Comparison of ENCODE assay signal across 23 cellular contexts in the genomic region with DNA sequence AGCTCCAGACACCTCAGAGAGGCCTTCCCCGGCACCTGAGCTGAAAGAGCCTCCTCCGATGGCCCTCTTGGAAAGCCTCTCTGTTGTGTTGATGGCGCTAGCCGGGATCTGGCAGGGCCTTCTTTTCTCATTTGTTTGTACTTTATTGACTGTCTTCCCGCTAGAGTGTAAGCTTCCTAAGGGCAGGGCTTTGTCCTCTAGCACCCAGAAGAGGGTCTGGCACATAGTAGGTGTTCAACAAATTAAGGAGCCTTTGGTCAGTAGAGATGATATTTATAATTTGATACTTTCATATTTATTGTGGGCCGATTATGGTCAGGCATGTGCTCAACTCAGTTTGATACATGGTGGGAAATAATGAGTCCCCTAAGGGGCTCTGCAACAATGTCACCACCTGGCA. TPM values are rescaled to one million over a fixed set of nuclear protein-coding genes. Genes with fewer than 3 reads are reported as not detected.
DNase-seq lines count a peak whose midpoint lies in the region; ATAC-seq, FAIRE-seq and TF ChIP-seq lines count a peak whose summit lies in the region.
"Had no signal": no experiment of that assay in that cellular context is flagged by ENCODE, and none has a peak within 500 bp of the region (broad histone marks: within the 10 kb centered on the region; RNA-seq: fewer than 3 reads in every experiment).

No MANE protein-coding gene starts in this region.

- no peaks in the 10 kb centered on the region for H3K27me3 ChIP-seq in heart right ventricle
- no peaks in the 10 kb centered on the region for H3K27me3 ChIP-seq in K562 (ENCODE audit: control insufficient read depth in 2 of 2, insufficient read depth in 2 of 2, low read length in 2 of 2)
- no peaks in the 10 kb centered on the region for H3K27me3 ChIP-seq in neuronal stem cell (ENCODE audit: control insufficient read depth in 3 of 3, insufficient read depth in 3 of 3, low read depth in 1 of 3, low read length in 3 of 3)
- H3K27me3 ChIP-seq: BE2C; BLaER1 treated with 17β-estradiol and CSF1 and Interleukin-3, amounts not matched to agents 10 nM and 100 nM had no signal

- H3K9me1 ChIP-seq in K562 (ENCODE audit: control insufficient read depth, insufficient read depth, low read length), result peaks cover 4% of the 10 kb centered on the region

- H2BK5ac ChIP-seq in neuronal stem cell (ENCODE audit: low read length), result no peak overlapping the region

- peak; percentile 13 for DNase-seq in Right ventricle myocardium inferior (ENCODE audit: missing footprints)
- no peak for DNase-seq in heart right ventricle
- DNase-seq in K562 (ENCODE audit: extremely low read depth in 1 of 4, low spot score in 3 of 4), result no peak
- DNase-seq in neuronal stem cell (ENCODE audit: low spot score), result no peak
- DNase-seq in GM12891 (ENCODE audit: insufficient read length, low spot score), result no peak
- no peak for DNase-seq in head of caudate nucleus
- DNase-seq: 8988T; ACHN; AML-193; BE2C; Caco-2; CD4-positive, alpha-beta memory T cell; DMS153; EL; GDM1; HFFc6 had no signal

- H2AFZ ChIP-seq in K562 (ENCODE audit: low read depth, low read length) (no peak overlapping the region), neuronal stem cell (ENCODE audit: low read length) (no peak overlapping the region)
- H2AFZ ChIP-seq: GM23338 had no signal

- 95 to 97% methylated on average over 6 of the region's 6 CpGs for WGBS in heart right ventricle, 2 donors
- 90% methylated on average over 6 of the region's 6 CpGs for WGBS in K562 (ENCODE audit: insufficient coverage, low coverage, missing lambda C conversion rate)
- no CpG with 5 or more reads among the region's 6 CpGs for WGBS in neuronal stem cell (ENCODE audit: extremely low coverage in 2 of 2, insufficient read length in 2 of 2, insufficient replicate concordance in 1 of 2), 2 donors

- H3K79me2 ChIP-seq in K562 (ENCODE audit: control insufficient read depth, insufficient read depth, low read length), result peaks cover 25% of the 10 kb centered on the region

- TF ChIP-seq EP300 in K562 (IDR thresholded peaks at IDR 0.05; ENCODE audit: low read length), result no peak

- H4K91ac ChIP-seq in neuronal stem cell (ENCODE audit: low read depth, low read length, poor library complexity), result no peak overlapping the region

- H2AK5ac ChIP-seq in neuronal stem cell (ENCODE audit: low read depth, low read length), result no peak overlapping the region

- H3K4me3 ChIP-seq in heart right ventricle (no peak overlapping the region), K562 (no peak overlapping the region), neuronal stem cell (ENCODE audit: low read length in 2 of 2) (no peak overlapping the region)
- H3K4me3 ChIP-seq: A549; BLaER1 treated with 17β-estradiol and CSF1 and Interleukin-3, amounts not matched to agents 10 nM and 100 nM; GM12878; GM23338; HAP-1 had no signal

- POLR2A ChIA-PET in K562 (lab: Yijun Ruan, JAX), result interaction anchor here (0.7 to 1.1 kb wide), 2 partner anchors 21 to 23 kb away, joined by 3 to 5 read pairs; partner anchors contain the start of genes BATF2 and SAC3D1

- no peak overlapping the region for H3K4ac ChIP-seq in neuronal stem cell (ENCODE audit: low read length)

- no peak for FAIRE-seq in K562 (lab: Jason Lieb, UNC)
- no peak for FAIRE-seq in GM12891 (lab: Jason Lieb, UNC)
- FAIRE-seq: A549, GM12878, GM18507 had no signal

- no peak overlapping the region for H2BK15ac ChIP-seq in neuronal stem cell (ENCODE audit: low read length)

- H2BK12ac ChIP-seq in neuronal stem cell (ENCODE audit: low read length), result no peak overlapping the region

- no peaks in the 10 kb centered on the region for H3K9me3 ChIP-seq in heart right ventricle
- H3K9me3 ChIP-seq in K562 (replicated peaks; ENCODE audit: control insufficient read depth, insufficient read depth, low read depth, low read length), result no peaks in the 10 kb centered on the region; the same call in 1 of the 2 replicates
- peaks cover 0 to 8% of the 10 kb centered on the region in 2 donors for H3K9me3 ChIP-seq in neuronal stem cell (replicated peaks in 1 of 2; ENCODE audit: control insufficient read depth in 2 of 2, insufficient read depth in 1 of 2, low read depth in 1 of 2, low read length in 2 of 2)
- H3K9me3 ChIP-seq: A549; BE2C; BLaER1 treated with 17β-estradiol and CSF1 and Interleukin-3, amounts not matched to agents 10 nM and 100 nM; Caco-2; HAP-1 had no signal

- peak overlapping the region; percentile 12 for H3K14ac ChIP-seq in neuronal stem cell (ENCODE audit: low read length)

- CTCF ChIA-PET in K562 (lab: Yijun Ruan, JAX; ENCODE audit: low intra/inter-chr PET ratio), result no interaction called here

- BruUV-seq in K562 (replicated peaks; lab: Mats Ljungman, UMichigan), result no TSS peak

- no peak for TF ChIP-seq RAD21 in K562 (CRISPR knock-in tag; conservative IDR thresholded peaks at IDR 0.05 in 1 of 2, IDR thresholded peaks at IDR 0.05 in 1 of 2)

- no peak overlapping the region for H3K18ac ChIP-seq in neuronal stem cell (ENCODE audit: low read length)

- H2BK120ac ChIP-seq in neuronal stem cell (ENCODE audit: low read depth, low read length), result no peak overlapping the region

- H4K8ac ChIP-seq in neuronal stem cell (ENCODE audit: low read depth, low read length), result no peak overlapping the region

- no peak overlapping the region for H3K9ac ChIP-seq in K562 (ENCODE audit: insufficient read depth in 1 of 2, low read depth in 2 of 2, low read length in 2 of 2)
- no peak overlapping the region for H3K9ac ChIP-seq in neuronal stem cell (ENCODE audit: low read depth, low read length, poor library complexity)

- ATAC-seq in Right ventricle myocardium inferior (no peak), heart right ventricle (no peak), K562 (no peak)
- ATAC-seq: A549, GM12878, GM23338 had no signal

- H3K4me1 ChIP-seq in heart right ventricle (peaks cover 11 to 33% (median 17%) of the 10 kb centered on the region in 9 donors), K562 (replicated peaks in 1 of 2; ENCODE audit: control insufficient read depth in 2 of 2, insufficient read depth in 2 of 2, low read length in 2 of 2) (peaks cover 10 to 49% of the 10 kb centered on the region in 2 experiments; a peak in 4 of 5 replicates), neuronal stem cell (ENCODE audit: control insufficient read depth in 2 of 2, insufficient read depth in 1 of 2, low read depth in 1 of 2, low read length in 2 of 2) (peaks cover 0 to 2% of the 10 kb centered on the region in 2 donors)
- H3K4me1 ChIP-seq: BE2C had no signal

- no peak overlapping the region for H3K4me2 ChIP-seq in K562 (ENCODE audit: insufficient read depth, low read length)
- no peak overlapping the region for H3K4me2 ChIP-seq in neuronal stem cell (ENCODE audit: insufficient read depth, low read length, poor library complexity, severe bottlenecking)
- H3K4me2 ChIP-seq: A549, GM23338 had no signal

- TF ChIP-seq CTCF in heart right ventricle (IDR thresholded peaks at IDR 0.05) (no peak), K562 (IDR thresholded peaks at IDR 0.05 in 2 of 3, conservative IDR thresholded peaks at IDR 0.05 in 1 of 3; ENCODE audit: insufficient read depth in 2 of 3, low read depth in 1 of 3, low read length in 3 of 3) (no peak)

- H3K36me3 ChIP-seq in heart right ventricle, result peaks cover 0 to 56% (median 6%) of the 10 kb centered on the region in 9 donors
- peaks cover 42% of the 10 kb centered on the region; the same call in 2 of the 3 replicates for H3K36me3 ChIP-seq in K562 (ENCODE audit: control insufficient read depth, insufficient read depth, low read length)
- H3K36me3 ChIP-seq in neuronal stem cell (replicated peaks in 1 of 2; ENCODE audit: control insufficient read depth in 2 of 2, insufficient read depth in 2 of 2, low read length in 2 of 2), result peaks cover 38 to 48% of the 10 kb centered on the region in 2 donors

- H4K20me1 ChIP-seq in K562 (replicated peaks; ENCODE audit: control insufficient read depth, insufficient read depth, low read length), result no peaks in the 10 kb centered on the region

- in situ Hi-C loops in K562 (cut with MboI), result no loop called here

- TF ChIP-seq POLR2A in K562 (conservative IDR thresholded peaks at IDR 0.05), result no peak
- TF ChIP-seq POLR2A in GM12891 (IDR thresholded peaks at IDR 0.05; ENCODE audit: low read depth, low read length), result no peak

- H3K27ac ChIP-seq in heart right ventricle (no peak overlapping the region), K562 (ENCODE audit: extremely low read depth, low read depth, low read length) (no peak overlapping the region), neuronal stem cell (replicated peaks; ENCODE audit: low read length) (no peak overlapping the region)
- H3K27ac ChIP-seq: A549; BLaER1 treated with 17β-estradiol and CSF1 and Interleukin-3, amounts not matched to agents 10 nM and 100 nM had no signal

- no peak overlapping the region for H3K23ac ChIP-seq in neuronal stem cell (ENCODE audit: low read depth, low read length, poor library complexity)

- peaks cover 13% of the 10 kb centered on the region for H3K79me1 ChIP-seq in neuronal stem cell (ENCODE audit: low read depth, low read length)

- intact Hi-C loops in Right ventricle myocardium inferior (cut with DNase I), result no loop called here
- intact Hi-C loops in heart right ventricle (cut with DNase I), result loop anchor here in 4 of 10 donors (10.0 kb wide), 3 partner anchors 67 to 173 kb away; partner anchors contain the start of genes CDC42BPG (in 3 of the 4), CDCA5 (in 1 of the 4), TM7SF2 (in 1 of the 4) and ZFPL1 (in 1 of the 4)
- intact Hi-C loops in K562 (cut with micrococcal nuclease), result no loop called here
- intact Hi-C loops in head of caudate nucleus (cut with DNase I), result no loop called here

RNA-seq across cellular contexts. Expression of gene ARL2, which starts 4.0 kb away (rescaled TPM):
- total RNA-seq in Right ventricle myocardium inferior (131 TPM), heart right ventricle (100 to 1,000 TPM in 9 of 10 donors, 10 to 100 TPM in 1; 92.6 to 144 (median 117) TPM), K562 (2014; rRNA removed) (141 and 204 TPM in 2 replicates), K562 (2014; rRNA removed; fragmentation: Illumina TruSeq; extraction: Trizol) (39.9 and 48.4 TPM in 2 replicates), K562 (2015; rRNA removed; fragmentation: Illumina TruSeq; extraction: Trizol) (88.1 and 90.6 TPM in 2 replicates), K562 (2021) (101 and 112 TPM in 2 replicates)
- polyA plus RNA-seq in heart right ventricle (100 to 1,000 TPM; 115 to 157 TPM), K562 (2011; rRNA removed) (114 and 171 TPM in 2 replicates), K562 (2014; fragmentation: Illumina TruSeq; extraction: Trizol) (92.2 and 138 TPM in 2 replicates), K562 (2014; fragmentation: Nextera tagmentation; extraction: Ambion mirVana) (10 to 100 TPM in 1 of 2 experiments, 1 to 10 TPM in 1; 5.7 to 32.6 TPM), K562 (2014; rRNA removed) (154 and 169 TPM in 2 replicates)
- total RNA-seq in K562 (2011; cell fraction: chromatin; rRNA removed; ENCODE audit: low replicate concordance), result 9.7 and 25.1 TPM in 2 replicates
- total RNA-seq in K562 (2011; cell fraction: nucleolus; rRNA removed), result 32.9 and 34.2 TPM in 2 replicates
- total RNA-seq in K562 (2011; cell fraction: nucleoplasm; rRNA removed), result 26.7 and 29.8 TPM in 2 replicates
- 207 and 325 TPM in 2 replicates for polyA plus RNA-seq in K562 (2011; cell fraction: cytosol; rRNA removed)
- polyA plus RNA-seq in K562 (2011; cell fraction: nucleus; rRNA removed), result 69.0 and 81.0 TPM in 2 replicates
- 121 and 156 TPM in 2 replicates for polyA plus RNA-seq in K562 (2012)
- 33.6 and 35.6 TPM in 2 replicates for polyA minus RNA-seq in K562 (2011; rRNA and poly(A)+ RNA removed)
- 46.1 and 90.9 TPM in 2 replicates for polyA minus RNA-seq in K562 (2011; cell fraction: cytosol; rRNA and poly(A)+ RNA removed)
- 9.3 and 19.7 TPM in 2 replicates for polyA minus RNA-seq in K562 (2011; cell fraction: nucleus; rRNA and poly(A)+ RNA removed)
- polyA plus RNA-seq in neuronal stem cell (2013, experiment 1 of 2), result 238 TPM
- 230 TPM for polyA plus RNA-seq in neuronal stem cell (2013, experiment 2 of 2)
- polyA plus RNA-seq in GM12891 (2012; ENCODE audit: low read depth, missing spikeins), result 94.2 TPM

RNA-seq across cellular contexts. Expression of gene SNX15, which starts 9.3 kb away (rescaled TPM):
- total RNA-seq in Right ventricle myocardium inferior (18.3 TPM), heart right ventricle (10 to 100 TPM; 11.4 to 21.8 (median 15.2) TPM), K562 (2014; rRNA removed) (18.3 and 33.3 TPM in 2 replicates), K562 (2014; rRNA removed; fragmentation: Illumina TruSeq; extraction: Trizol) (6.9 and 8.3 TPM in 2 replicates), K562 (2015; rRNA removed; fragmentation: Illumina TruSeq; extraction: Trizol) (14.9 and 15.2 TPM in 2 replicates), K562 (2021) (21.3 and 27.8 TPM in 2 replicates)
- polyA plus RNA-seq in heart right ventricle (10 to 100 TPM; 14.7 to 23.2 TPM), K562 (2011; rRNA removed) (4.5 and 13.3 TPM in 2 replicates), K562 (2014; fragmentation: Illumina TruSeq; extraction: Trizol) (20.1 and 24.7 TPM in 2 replicates), K562 (2014; fragmentation: Nextera tagmentation; extraction: Ambion mirVana) (1 to 10 TPM; 1.8 to 2.8 TPM), K562 (2014; rRNA removed) (18.2 and 19.5 TPM in 2 replicates)
- total RNA-seq in K562 (2011; cell fraction: chromatin; rRNA removed; ENCODE audit: low replicate concordance), result 4.7 and 12.8 TPM in 2 replicates
- 7.2 and 8.0 TPM in 2 replicates for total RNA-seq in K562 (2011; cell fraction: nucleolus; rRNA removed)
- 6.2 and 10.2 TPM in 2 replicates for total RNA-seq in K562 (2011; cell fraction: nucleoplasm; rRNA removed)
- polyA plus RNA-seq in K562 (2011; cell fraction: cytosol; rRNA removed), result 14.2 and 17.5 TPM in 2 replicates
- 8.0 and 14.9 TPM in 2 replicates for polyA plus RNA-seq in K562 (2011; cell fraction: nucleus; rRNA removed)
- 20.3 and 31.1 TPM in 2 replicates for polyA plus RNA-seq in K562 (2012)
- 1.9 and 3.4 TPM in 2 replicates for polyA minus RNA-seq in K562 (2011; rRNA and poly(A)+ RNA removed)
- 12.6 and 14.8 TPM in 2 replicates for polyA minus RNA-seq in K562 (2011; cell fraction: cytosol; rRNA and poly(A)+ RNA removed)
- 2.3 and 4.2 TPM in 2 replicates for polyA minus RNA-seq in K562 (2011; cell fraction: nucleus; rRNA and poly(A)+ RNA removed)
- polyA plus RNA-seq in neuronal stem cell (2013, experiment 1 of 2), result 15.9 TPM
- polyA plus RNA-seq in neuronal stem cell (2013, experiment 2 of 2), result 17.1 TPM
- 11.5 TPM for polyA plus RNA-seq in GM12891 (2012; ENCODE audit: low read depth, missing spikeins)

RNA-seq across cellular contexts. Expression of gene BATF2, which starts 21.2 kb away (rescaled TPM):
- total RNA-seq in Right ventricle myocardium inferior, result 1.5 TPM
- 10 to 100 TPM in 1 of 10 donors, 1 to 10 TPM in 8, under 1 TPM in 1; 0.66 to 31.8 (median 1.7) TPM for total RNA-seq in heart right ventricle
- polyA plus RNA-seq in heart right ventricle, result 1 to 10 TPM; 2.1 to 2.9 TPM
- 6.5 and 18.2 TPM in 2 replicates for total RNA-seq in K562 (2011; cell fraction: chromatin; rRNA removed; ENCODE audit: low replicate concordance)
- 10.7 and 15.0 TPM in 2 replicates for total RNA-seq in K562 (2011; cell fraction: nucleolus; rRNA removed)
- total RNA-seq in K562 (2011; cell fraction: nucleoplasm; rRNA removed), result 7.7 and 8.2 TPM in 2 replicates
- total RNA-seq in K562 (2014; rRNA removed), result 7.0 and 7.3 TPM in 2 replicates
- 2.5 and 3.1 TPM in 2 replicates for total RNA-seq in K562 (2014; rRNA removed; fragmentation: Illumina TruSeq; extraction: Trizol)
- 4.4 and 4.8 TPM in 2 replicates for total RNA-seq in K562 (2015; rRNA removed; fragmentation: Illumina TruSeq; extraction: Trizol)
- total RNA-seq in K562 (2021), result 8.7 TPM in 2 replicates
- 7.2 and 9.0 TPM in 2 replicates for polyA plus RNA-seq in K562 (2011; rRNA removed)
- 8.1 and 21.2 TPM in 2 replicates for polyA plus RNA-seq in K562 (2011; cell fraction: cytosol; rRNA removed)
- polyA plus RNA-seq in K562 (2011; cell fraction: nucleus; rRNA removed), result 5.7 and 9.2 TPM in 2 replicates
- polyA plus RNA-seq in K562 (2012), result 7.4 and 11.4 TPM in 2 replicates
- 8.9 and 10.0 TPM in 2 replicates for polyA plus RNA-seq in K562 (2014; fragmentation: Illumina TruSeq; extraction: Trizol)
- polyA plus RNA-seq in K562 (2014; fragmentation: Nextera tagmentation; extraction: Ambion mirVana), result 1 to 10 TPM; 1.7 to 1.9 TPM
- polyA plus RNA-seq in K562 (2014; rRNA removed), result 5.2 and 6.4 TPM in 2 replicates
- 4.9 and 7.0 TPM in 2 replicates for polyA minus RNA-seq in K562 (2011; rRNA and poly(A)+ RNA removed)
- 5.3 and 7.1 TPM in 2 replicates for polyA minus RNA-seq in K562 (2011; cell fraction: cytosol; rRNA and poly(A)+ RNA removed)
- 3.9 and 4.1 TPM in 2 replicates for polyA minus RNA-seq in K562 (2011; cell fraction: nucleus; rRNA and poly(A)+ RNA removed)
- 0.17 TPM for polyA plus RNA-seq in neuronal stem cell (2013, experiment 1 of 2)
- polyA plus RNA-seq in neuronal stem cell (2013, experiment 2 of 2), result 0.18 TPM
- polyA plus RNA-seq in GM12891 (2012; ENCODE audit: low read depth, missing spikeins), result 0.40 TPM
- polyA plus RNA-seq: CD4-positive, alpha-beta memory T cell had no signal

RNA-seq across cellular contexts. Expression of gene SAC3D1, which starts 23.1 kb away (rescaled TPM):
- 7.5 TPM for total RNA-seq in Right ventricle myocardium inferior
- 1 to 10 TPM; 3.8 to 9.3 (median 4.8) TPM for total RNA-seq in heart right ventricle
- 10 to 100 TPM in 1 of 2 donors, 1 to 10 TPM in 1; 4.7 to 17.3 TPM for polyA plus RNA-seq in heart right ventricle
- 3.9 and 9.1 TPM in 2 replicates for total RNA-seq in K562 (2011; cell fraction: chromatin; rRNA removed; ENCODE audit: low replicate concordance)
- 11.5 and 16.6 TPM in 2 replicates for total RNA-seq in K562 (2011; cell fraction: nucleolus; rRNA removed)
- 7.3 and 7.9 TPM in 2 replicates for total RNA-seq in K562 (2011; cell fraction: nucleoplasm; rRNA removed)
- total RNA-seq in K562 (2014; rRNA removed), result 21.2 and 27.0 TPM in 2 replicates
- 2.4 and 5.1 TPM in 2 replicates for total RNA-seq in K562 (2014; rRNA removed; fragmentation: Illumina TruSeq; extraction: Trizol)
- total RNA-seq in K562 (2015; rRNA removed; fragmentation: Illumina TruSeq; extraction: Trizol), result 14.8 and 17.0 TPM in 2 replicates
- 35.2 and 35.7 TPM in 2 replicates for total RNA-seq in K562 (2021)
- 5.8 and 7.6 TPM in 2 replicates for polyA plus RNA-seq in K562 (2011; rRNA removed)
- 13.3 and 46.2 TPM in 2 replicates for polyA plus RNA-seq in K562 (2011; cell fraction: cytosol; rRNA removed)
- polyA plus RNA-seq in K562 (2011; cell fraction: nucleus; rRNA removed), result 9.3 and 12.1 TPM in 2 replicates
- 19.9 and 22.1 TPM in 2 replicates for polyA plus RNA-seq in K562 (2012)
- 4.0 and 9.0 TPM in 2 replicates for polyA plus RNA-seq in K562 (2014; fragmentation: Illumina TruSeq; extraction: Trizol)
- polyA plus RNA-seq in K562 (2014; fragmentation: Nextera tagmentation; extraction: Ambion mirVana), result under 1 TPM; 0.20 to 0.80 TPM
- polyA plus RNA-seq in K562 (2014; rRNA removed), result 23.8 and 25.4 TPM in 2 replicates
- polyA minus RNA-seq in K562 (2011; rRNA and poly(A)+ RNA removed), result 5.2 TPM in 2 replicates
- polyA minus RNA-seq in K562 (2011; cell fraction: cytosol; rRNA and poly(A)+ RNA removed), result 11.6 and 16.2 TPM in 2 replicates
- polyA minus RNA-seq in K562 (2011; cell fraction: nucleus; rRNA and poly(A)+ RNA removed), result 2.8 and 4.6 TPM in 2 replicates
- polyA plus RNA-seq in neuronal stem cell (2013, experiment 1 of 2), result 12.7 TPM
- polyA plus RNA-seq in neuronal stem cell (2013, experiment 2 of 2), result 12.4 TPM
- 10.0 TPM for polyA plus RNA-seq in GM12891 (2012; ENCODE audit: low read depth, missing spikeins)

RNA-seq across cellular contexts. Expression of gene NAALADL1, which starts 40.4 kb away (rescaled TPM):
- total RNA-seq in Right ventricle myocardium inferior (3.4 TPM), heart right ventricle (1 to 10 TPM; 2.1 to 6.8 (median 3.7) TPM), K562 (2014; rRNA removed) (0.16 TPM in 1 of 2 replicates, not detected in the other), K562 (2014; rRNA removed; fragmentation: Illumina TruSeq; extraction: Trizol) (not detected in 2 replicates), K562 (2015; rRNA removed; fragmentation: Illumina TruSeq; extraction: Trizol) (0.07 TPM in 1 of 2 replicates, not detected in the other), K562 (2021) (0.22 and 0.38 TPM in 2 replicates)
- polyA plus RNA-seq in heart right ventricle (1 to 10 TPM; 8.1 to 9.1 TPM), K562 (2011; rRNA removed) (0.06 and 0.16 TPM in 2 replicates), K562 (2014; fragmentation: Illumina TruSeq; extraction: Trizol) (0.27 and 0.29 TPM in 2 replicates), K562 (2014; fragmentation: Nextera tagmentation; extraction: Ambion mirVana) (not detected), K562 (2014; rRNA removed) (0.07 and 0.72 TPM in 2 replicates)
- total RNA-seq in K562 (2011; cell fraction: chromatin; rRNA removed; ENCODE audit: low replicate concordance), result 0.53 and 3.3 TPM in 2 replicates
- 0.53 and 1.8 TPM in 2 replicates for total RNA-seq in K562 (2011; cell fraction: nucleolus; rRNA removed)
- 0.73 TPM in 1 of 2 replicates, not detected in the other for total RNA-seq in K562 (2011; cell fraction: nucleoplasm; rRNA removed)
- polyA plus RNA-seq in K562 (2011; cell fraction: cytosol; rRNA removed), result 0.19 and 0.24 TPM in 2 replicates
- polyA plus RNA-seq in K562 (2011; cell fraction: nucleus; rRNA removed), result 1.5 and 2.6 TPM in 2 replicates
- polyA plus RNA-seq in K562 (2012), result 0.40 and 1.3 TPM in 2 replicates
- polyA minus RNA-seq in K562 (2011; rRNA and poly(A)+ RNA removed), result 0.06 TPM in 1 of 2 replicates, not detected in the other
- not detected in 2 replicates for polyA minus RNA-seq in K562 (2011; cell fraction: cytosol; rRNA and poly(A)+ RNA removed)
- polyA minus RNA-seq in K562 (2011; cell fraction: nucleus; rRNA and poly(A)+ RNA removed), result 0.27 TPM in 1 of 2 replicates, not detected in the other
- 3.3 TPM for polyA plus RNA-seq in neuronal stem cell (2013, experiment 1 of 2)
- 2.6 TPM for polyA plus RNA-seq in neuronal stem cell (2013, experiment 2 of 2)
- polyA plus RNA-seq in GM12891 (2012; ENCODE audit: low read depth, missing spikeins), result 17.7 TPM
- total RNA-seq: H4, HFFc6 had no signal
- polyA plus RNA-seq: A549 had no signal
